Comparison of ENCODE assay signal across 19 cellular contexts in genomic region chr7:147308539-147308938, GRCh38.
DNase-seq lines count a peak whose midpoint lies in the region; ATAC-seq and TF ChIP-seq lines count a peak whose summit lies in the region.
"Had no signal": no experiment of that assay in that cellular context is flagged by ENCODE, and none has a peak within 500 bp of the region (broad histone marks: within the 10 kb centered on the region; RNA-seq: fewer than 3 reads in every experiment).

No MANE protein-coding gene starts in this region.

- no peaks in the 10 kb centered on the region for H3K4me1 ChIP-seq in GM23248 (ENCODE audit: insufficient read depth)
- H3K4me1 ChIP-seq in neuronal stem cell (ENCODE audit: control insufficient read depth in 2 of 2, insufficient read depth in 1 of 2, low read depth in 1 of 2, low read length in 2 of 2), result no peaks in the 10 kb centered on the region
- H3K4me1 ChIP-seq: BE2C had no signal

- H3K4me3 Mint-ChIP-seq in MCF 10A (ENCODE audit: unreplicated experiment), result no peak overlapping the region
- H3K4me3 Mint-ChIP-seq: CD4-positive, alpha-beta memory T cell; HFFc6 had no signal

- DNase-seq in GM23248 (peak; percentile 3), hepatic stellate cell (ENCODE audit: low spot score) (peak; percentile 0), neuronal stem cell (ENCODE audit: low spot score) (peak; percentile 4), GM19240 (ENCODE audit: insufficient read length, low spot score) (no peak), MCF 10A (ENCODE audit: unreplicated experiment) (no peak), left lobe of liver (ENCODE audit: low spot score) (no peak)
- DNase-seq: BE2C; Calu3; CD4-positive, alpha-beta memory T cell; DMS53; HFFc6; NCI-H1092; NCI-H1694; NCI-H2227 treated with DMSO at 0.1 percent for 48 hours; NCI-H524; RPMI8226; SIG-M5 had no signal

- H3K9me2 ChIP-seq in GM23248 (ENCODE audit: insufficient read depth), result no peaks in the 10 kb centered on the region

- H4K8ac ChIP-seq in neuronal stem cell (ENCODE audit: low read depth, low read length), result no peak overlapping the region

- H3K4ac ChIP-seq in neuronal stem cell (ENCODE audit: low read length), result no peak overlapping the region

- peaks cover 20% of the 10 kb centered on the region for H3K27me3 Mint-ChIP-seq in MCF 10A (ENCODE audit: insufficient read depth, unreplicated experiment)
- H3K27me3 Mint-ChIP-seq: CD4-positive, alpha-beta memory T cell had no signal

- H3K23ac ChIP-seq in neuronal stem cell (ENCODE audit: low read depth, low read length, poor library complexity), result no peak overlapping the region

- H3K4me3 ChIP-seq in GM23248 (no peak overlapping the region), neuronal stem cell (ENCODE audit: low read length in 2 of 2) (no peak overlapping the region)

- no peak overlapping the region for H2AK5ac ChIP-seq in neuronal stem cell (ENCODE audit: low read depth, low read length)

- no peak overlapping the region for H3K18ac ChIP-seq in neuronal stem cell (ENCODE audit: low read length)

- no peak overlapping the region for H2BK12ac ChIP-seq in neuronal stem cell (ENCODE audit: low read length)

- H4K91ac ChIP-seq in neuronal stem cell (ENCODE audit: low read depth, low read length, poor library complexity), result no peak overlapping the region

- no peak for TF ChIP-seq EP300 in Ishikawa (IDR thresholded peaks at IDR 0.05; ENCODE audit: borderline replicate concordance)

- no peak overlapping the region for H2BK15ac ChIP-seq in neuronal stem cell (ENCODE audit: low read length)

- H3K14ac ChIP-seq in neuronal stem cell (ENCODE audit: low read length), result no peak overlapping the region

- H3F3A ChIP-seq in GM23248 (ENCODE audit: insufficient read depth), result no peaks in the 10 kb centered on the region

- no peaks in the 10 kb centered on the region for H3K9me3 Mint-ChIP-seq in MCF 10A (ENCODE audit: unreplicated experiment)

- no peak overlapping the region for H2BK120ac ChIP-seq in neuronal stem cell (ENCODE audit: low read depth, low read length)

- no peak for TF ChIP-seq RAD21 in Ishikawa (IDR thresholded peaks at IDR 0.05; ENCODE audit: low read depth)

- H2BK5ac ChIP-seq in neuronal stem cell (ENCODE audit: low read length), result no peak overlapping the region

- no peaks in the 10 kb centered on the region for H3K36me3 Mint-ChIP-seq in MCF 10A (ENCODE audit: insufficient read depth, unreplicated experiment)
- H3K36me3 Mint-ChIP-seq: CD4-positive, alpha-beta memory T cell had no signal

- in situ Hi-C loops in GM23248 (cut with MboI), result no loop called here

- intact Hi-C loops in MCF 10A (cut with micrococcal nuclease), result no loop called here

- H2AFZ ChIP-seq in GM23248 (no peak overlapping the region), neuronal stem cell (ENCODE audit: low read length) (no peak overlapping the region)

- H3K4me1 Mint-ChIP-seq in MCF 10A (ENCODE audit: insufficient read depth, unreplicated experiment), result no peaks in the 10 kb centered on the region
- H3K4me1 Mint-ChIP-seq: CD4-positive, alpha-beta memory T cell had no signal

- WGBS in GM23248 (ENCODE audit: low coverage in 1 of 2, low lambda C conversion rate in 2 of 2, missing lambda C conversion rate in 2 of 2), 2 experiments, result 15 to 21% methylated on average over 5 of the region's 5 CpGs
- no CpG with 5 or more reads among the region's 5 CpGs for WGBS in neuronal stem cell (ENCODE audit: extremely low coverage in 2 of 2, insufficient read length in 2 of 2, insufficient replicate concordance in 1 of 2), 2 donors

- CTCF ChIA-PET in MCF 10A (lab: Yijun Ruan, JAX), result no interaction called here

- ATAC-seq in left lobe of liver, result no peak

- no peak overlapping the region for H3K4me2 ChIP-seq in GM23248 (ENCODE audit: unreplicated experiment)
- no peak overlapping the region for H3K4me2 ChIP-seq in neuronal stem cell (ENCODE audit: insufficient read depth, low read length, poor library complexity, severe bottlenecking)
- H3K4me2 ChIP-seq: KMS-11 had no signal

- H3K79me1 ChIP-seq in neuronal stem cell (ENCODE audit: low read depth, low read length), result no peaks in the 10 kb centered on the region

- no peaks in the 10 kb centered on the region for H4K20me1 ChIP-seq in GM23248 (ENCODE audit: insufficient read depth)

- no TSS peak for BruUV-seq in MCF 10A (replicated peaks; lab: Mats Ljungman, UMichigan)

- H3K27me3 ChIP-seq in GM23248 (replicated peaks; ENCODE audit: insufficient read depth) (no peaks in the 10 kb centered on the region), neuronal stem cell (ENCODE audit: control insufficient read depth in 3 of 3, insufficient read depth in 3 of 3, low read depth in 1 of 3, low read length in 3 of 3) (no peaks in the 10 kb centered on the region)
- H3K27me3 ChIP-seq: BE2C had no signal

- H3K79me2 ChIP-seq in GM23248 (ENCODE audit: insufficient read depth), result no peaks in the 10 kb centered on the region

- H3K27ac ChIP-seq in GM23248 (no peak overlapping the region), neuronal stem cell (replicated peaks; ENCODE audit: low read length) (no peak overlapping the region)
- H3K27ac ChIP-seq: KMS-11 had no signal

- POLR2A ChIA-PET in MCF 10A (lab: Yijun Ruan, JAX), result no interaction called here

- H3K9me3 ChIP-seq in GM23248 (ENCODE audit: low read depth), result no peaks in the 10 kb centered on the region
- no peaks in the 10 kb centered on the region for H3K9me3 ChIP-seq in neuronal stem cell (replicated peaks in 1 of 2; ENCODE audit: control insufficient read depth in 2 of 2, insufficient read depth in 1 of 2, low read depth in 1 of 2, low read length in 2 of 2)
- H3K9me3 ChIP-seq: BE2C had no signal

- no peak for TF ChIP-seq CTCF in MCF 10A (IDR thresholded peaks at IDR 0.05; ENCODE audit: unreplicated experiment)

- no peak overlapping the region for H3K27ac Mint-ChIP-seq in MCF 10A (ENCODE audit: low read depth, unreplicated experiment)
- H3K27ac Mint-ChIP-seq: CD4-positive, alpha-beta memory T cell; HFFc6 had no signal

- H3K36me3 ChIP-seq in GM23248 (ENCODE audit: low read depth), result no peaks in the 10 kb centered on the region
- H3K36me3 ChIP-seq in neuronal stem cell (replicated peaks in 1 of 2; ENCODE audit: control insufficient read depth in 2 of 2, insufficient read depth in 2 of 2, low read length in 2 of 2), result no peaks in the 10 kb centered on the region
- H3K36me3 ChIP-seq: BE2C had no signal

- H3K9ac ChIP-seq in GM23248 (no peak overlapping the region), neuronal stem cell (ENCODE audit: low read depth, low read length, poor library complexity) (no peak overlapping the region)
- H3K9ac ChIP-seq: KMS-11 had no signal

TF ChIP-seq in Ishikawa, 13 proteins besides CTCF, POLR2A, EP300 and RAD21:
- no peak for TF ChIP-seq NFIC (IDR thresholded peaks at IDR 0.05)
- TF ChIP-seq, protein P1, sequence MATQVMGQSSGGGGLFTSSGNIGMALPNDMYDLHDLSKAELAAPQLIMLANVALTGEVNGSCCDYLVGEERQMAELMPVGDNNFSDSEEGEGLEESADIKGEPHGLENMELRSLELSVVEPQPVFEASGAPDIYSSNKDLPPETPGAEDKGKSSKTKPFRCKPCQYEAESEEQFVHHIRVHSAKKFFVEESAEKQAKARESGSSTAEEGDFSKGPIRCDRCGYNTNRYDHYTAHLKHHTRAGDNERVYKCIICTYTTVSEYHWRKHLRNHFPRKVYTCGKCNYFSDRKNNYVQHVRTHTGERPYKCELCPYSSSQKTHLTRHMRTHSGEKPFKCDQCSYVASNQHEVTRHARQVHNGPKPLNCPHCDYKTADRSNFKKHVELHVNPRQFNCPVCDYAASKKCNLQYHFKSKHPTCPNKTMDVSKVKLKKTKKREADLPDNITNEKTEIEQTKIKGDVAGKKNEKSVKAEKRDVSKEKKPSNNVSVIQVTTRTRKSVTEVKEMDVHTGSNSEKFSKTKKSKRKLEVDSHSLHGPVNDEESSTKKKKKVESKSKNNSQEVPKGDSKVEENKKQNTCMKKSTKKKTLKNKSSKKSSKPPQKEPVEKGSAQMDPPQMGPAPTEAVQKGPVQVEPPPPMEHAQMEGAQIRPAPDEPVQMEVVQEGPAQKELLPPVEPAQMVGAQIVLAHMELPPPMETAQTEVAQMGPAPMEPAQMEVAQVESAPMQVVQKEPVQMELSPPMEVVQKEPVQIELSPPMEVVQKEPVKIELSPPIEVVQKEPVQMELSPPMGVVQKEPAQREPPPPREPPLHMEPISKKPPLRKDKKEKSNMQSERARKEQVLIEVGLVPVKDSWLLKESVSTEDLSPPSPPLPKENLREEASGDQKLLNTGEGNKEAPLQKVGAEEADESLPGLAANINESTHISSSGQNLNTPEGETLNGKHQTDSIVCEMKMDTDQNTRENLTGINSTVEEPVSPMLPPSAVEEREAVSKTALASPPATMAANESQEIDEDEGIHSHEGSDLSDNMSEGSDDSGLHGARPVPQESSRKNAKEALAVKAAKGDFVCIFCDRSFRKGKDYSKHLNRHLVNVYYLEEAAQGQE (IDR thresholded peaks at IDR 0.05; ENCODE audit: low read depth), result peak; percentile 70
TF ChIP-seq in Ishikawa: peak in this region for 1.

Comparison
In these comparisons a context has a peak if more than half of its experiments do, and no peak if none do; other contexts are left out.
1. DNase-seq: peak in GM23248 (single experiment), hepatic stellate cell (single experiment) and neuronal stem cell (single experiment); none in GM19240 (single experiment), MCF 10A (single experiment) and left lobe of liver (single experiment).